1 cellular context compared by ENCODE assay signal in the genomic region with DNA sequence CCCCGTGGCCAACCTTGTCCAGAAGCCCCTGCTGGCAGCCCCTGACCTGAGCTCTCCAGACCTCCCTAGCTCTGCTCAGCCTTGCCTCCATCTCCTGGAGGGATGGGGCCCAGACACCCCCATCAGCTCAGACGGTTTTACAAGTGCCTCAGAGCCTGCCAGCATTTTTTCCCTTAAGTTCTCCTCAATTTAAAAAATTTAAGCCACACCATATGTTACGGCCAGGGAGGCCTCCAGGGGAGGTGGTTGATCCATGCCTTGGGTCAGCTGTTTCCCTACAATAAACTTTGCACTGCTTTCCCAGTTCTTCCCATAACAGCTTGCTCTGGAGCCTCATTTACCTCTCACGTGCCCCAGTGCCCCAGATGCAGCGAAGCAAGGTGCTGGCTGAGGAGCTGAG.
TF ChIP-seq lines count a peak whose summit lies in the region.

No MANE protein-coding gene starts in this region.

TF ChIP-seq in H1, 55 proteins besides CTCF, POLR2A, EP300 and RAD21:
- TF ChIP-seq ASH2L (IDR thresholded peaks at IDR 0.05; ENCODE audit: low read length) (no peak), PHF8 (conservative IDR thresholded peaks at IDR 0.05; ENCODE audit: low read depth, low read length) (no peak)
- TF ChIP-seq, protein P1, sequence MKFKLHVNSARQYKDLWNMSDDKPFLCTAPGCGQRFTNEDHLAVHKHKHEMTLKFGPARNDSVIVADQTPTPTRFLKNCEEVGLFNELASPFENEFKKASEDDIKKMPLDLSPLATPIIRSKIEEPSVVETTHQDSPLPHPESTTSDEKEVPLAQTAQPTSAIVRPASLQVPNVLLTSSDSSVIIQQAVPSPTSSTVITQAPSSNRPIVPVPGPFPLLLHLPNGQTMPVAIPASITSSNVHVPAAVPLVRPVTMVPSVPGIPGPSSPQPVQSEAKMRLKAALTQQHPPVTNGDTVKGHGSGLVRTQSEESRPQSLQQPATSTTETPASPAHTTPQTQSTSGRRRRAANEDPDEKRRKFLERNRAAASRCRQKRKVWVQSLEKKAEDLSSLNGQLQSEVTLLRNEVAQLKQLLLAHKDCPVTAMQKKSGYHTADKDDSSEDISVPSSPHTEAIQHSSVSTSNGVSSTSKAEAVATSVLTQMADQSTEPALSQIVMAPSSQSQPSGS (IDR thresholded peaks at IDR 0.05; ENCODE audit: low read length): no peak
